ENCODE assay signal across 26 cellular contexts in the genomic region with DNA sequence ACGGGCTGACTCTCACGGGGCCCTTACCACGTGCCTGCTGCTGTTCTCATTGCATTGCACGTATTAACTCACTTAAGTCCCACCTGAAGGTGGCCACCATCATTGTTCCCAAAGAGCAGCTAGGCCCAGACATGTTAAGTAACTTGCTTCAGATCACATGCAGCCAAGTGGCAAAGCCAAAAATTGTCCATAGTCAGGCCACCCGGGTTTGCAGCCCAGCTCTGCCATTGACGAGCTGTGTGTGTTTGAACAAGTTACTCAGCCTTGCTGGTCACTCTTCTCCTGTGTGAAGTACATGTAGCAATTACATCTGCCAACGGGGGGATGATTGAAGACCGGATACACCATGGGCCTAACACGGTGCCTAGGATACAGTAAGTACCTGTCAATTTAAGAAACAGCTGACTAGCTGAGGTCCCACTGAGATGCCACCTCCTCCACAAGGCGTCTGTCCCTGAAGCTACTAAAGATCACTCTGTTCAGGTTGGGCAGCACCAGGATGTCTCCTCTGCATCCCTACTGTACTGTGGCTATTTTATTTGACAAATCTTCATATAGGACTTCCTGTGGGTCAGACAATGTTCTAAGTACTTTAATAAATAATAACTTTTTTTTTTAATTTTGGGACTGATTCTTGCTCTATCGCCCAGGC.
"Had no signal": no experiment of that assay in that cellular context is flagged by ENCODE, and none has a peak within 500 bp of the region (broad histone marks: within the 10 kb centered on the region; RNA-seq: fewer than 3 reads in every experiment).

No MANE protein-coding gene starts in this region.

- H3K36me3 ChIP-seq: left lung, lower lobe of right lung, neutrophil, sigmoid colon, tibial nerve, uterus had no signal

- H2AFZ ChIP-seq: parathyroid adenoma had no signal

- H3K79me2 ChIP-seq: parathyroid adenoma had no signal

- H3K9ac ChIP-seq: parathyroid adenoma had no signal

- FAIRE-seq: islet of Langerhans, kidney, small intestine had no signal

- H3K27ac ChIP-seq: left lung, lower lobe of right lung, neutrophil, parathyroid adenoma, sigmoid colon, tibial nerve, uterus had no signal

- DNase-seq: hypothalamus; immature natural killer cell; left colon; left lung; lower lobe of right lung; mammary epithelial cell; mesenchymal stem cell; naive thymus-derived CD8-positive, alpha-beta T cell; occipital lobe; right cardiac atrium; sigmoid colon; small intestine; stimulated activated CD4-positive, alpha-beta T cell treated with anti-CD3 and anti-CD28 coated beads, Interleukin-1b, Interleukin-23, amount 100 ng/mL, for 48 hours; stimulated activated CD4-positive, alpha-beta T cell treated with anti-CD3 and anti-CD28 coated beads, Interleukin-2, amount 100 ng/mL, for 48 hours; stimulated activated CD4-positive, alpha-beta T cell treated with anti-CD3 and anti-CD28 coated beads, Interleukin-4, amount 100 ng/mL, for 4 hours; stimulated activated CD8-positive, alpha-beta memory T cell treated with anti-CD3 and anti-CD28 coated beads, Interleukin-4, amount 100 ng/mL, for 48 hours; stimulated activated naive CD4-positive, alpha-beta T cell treated with Interleukin-2 at 50 U/mL for 16 hours; stimulated activated naive CD8-positive, alpha-beta T cell treated with anti-CD3 and anti-CD28 coated beads, Interleukin-15, amount 100 ng/mL, for 72 hours; substantia nigra; uterus had no signal

- H3K4me1 ChIP-seq: left lung, lower lobe of right lung, parathyroid adenoma, sigmoid colon, uterus had no signal

- H3K9me3 ChIP-seq: left lung, lower lobe of right lung, neutrophil, sigmoid colon, tibial nerve, uterus had no signal

- H3K27me3 ChIP-seq: neutrophil, tibial nerve, uterus had no signal

- H3K4me3 ChIP-seq: left lung, lower lobe of right lung, sigmoid colon, tibial nerve, uterus had no signal

- ATAC-seq: left colon; left lung; lower lobe of right lung; naive thymus-derived CD8-positive, alpha-beta T cell; right cardiac atrium; stimulated activated memory B cell treated with anti-CD40 and anti-IgM and Interleukin-4, amounts not matched to agents 10 μg/mL and 1 μg/mL and 100 μg/mL, for 72 hours had no signal
